Comparison of ENCODE assay signal across 8 cellular contexts in genomic region chr2:167212054-167212648, GRCh38.
DNase-seq lines count a peak whose midpoint lies in the region; FAIRE-seq and TF ChIP-seq lines count a peak whose summit lies in the region.

No MANE protein-coding gene starts in this region.

- intact Hi-C loops in cardiac septum (cut with DNase I) = loop anchor here (5.0 to 10.0 kb wide), 2 partner anchors 85 to 667 kb away; no protein-coding TSS in a partner anchor

- H3K9me3 ChIP-seq in cardiac muscle cell (ENCODE audit: low read depth) (no peaks in the 10 kb centered on the region), skeletal muscle tissue (ENCODE audit: control insufficient read depth in 3 of 3, low read length in 3 of 3) (no peaks in the 10 kb centered on the region)

- DNase-seq in cardiac muscle cell (ENCODE audit: low read depth in 1 of 2, low spot score in 1 of 2) (peak; percentile 66 to 72), cardiac septum (ENCODE audit: low spot score) (no peak), HCEC 1CT (peak; percentile 51), NB4 (ENCODE audit: low read depth) (peak; percentile 53), germinal center (ENCODE audit: low spot score) (peak; percentile 26), GF-D8 (lab: John Stamatoyannopoulos, UW) (no peak)

- H3K27ac ChIP-seq in cardiac muscle cell = no peak overlapping the region
- H3K27ac ChIP-seq in skeletal muscle tissue (ENCODE audit: low read depth, low read length) = peak overlapping the region; percentile 66

- no peak overlapping the region for H3K4me3 ChIP-seq in cardiac muscle cell
- H3K4me3 ChIP-seq in NB4 (ENCODE audit: low read depth, low read length) = no peak overlapping the region
- no peak overlapping the region for H3K4me3 ChIP-seq in skeletal muscle tissue (ENCODE audit: low read length in 3 of 3)

- no peak for TF ChIP-seq POLR2A in NB4 (IDR thresholded peaks at IDR 0.05; ENCODE audit: extremely low read depth, insufficient read length)

- TF ChIP-seq CTCF in cardiac muscle cell (IDR thresholded peaks at IDR 0.05; ENCODE audit: low read depth, low read length) = peak; percentile 72
- peak; percentile 55 for TF ChIP-seq CTCF in NB4 (IDR thresholded peaks at IDR 0.05; ENCODE audit: low read depth, low read length)

- no peaks in the 10 kb centered on the region for H3K4me1 ChIP-seq in cardiac muscle cell (ENCODE audit: low read depth)
- H3K4me1 ChIP-seq in skeletal muscle tissue (ENCODE audit: control insufficient read depth in 3 of 3, insufficient read depth in 3 of 3, low read length in 3 of 3) = peaks cover 0 to 12% (median 10%) of the 10 kb centered on the region in 3 donors

- peak; percentile 60 for FAIRE-seq in TTC549 (lab: Jason Lieb, UNC)

- H3K36me3 ChIP-seq in cardiac muscle cell (no peaks in the 10 kb centered on the region), skeletal muscle tissue (ENCODE audit: control insufficient read depth in 3 of 3, insufficient read depth in 3 of 3, low read length in 3 of 3) (peaks cover 0 to 8% (median 6%) of the 10 kb centered on the region in 3 donors)

- no peaks in the 10 kb centered on the region for H3K27me3 ChIP-seq in cardiac muscle cell
- no peaks in the 10 kb centered on the region for H3K27me3 ChIP-seq in skeletal muscle tissue (ENCODE audit: control insufficient read depth in 3 of 3, insufficient read depth in 3 of 3, low read length in 3 of 3)

- H3K9ac ChIP-seq in skeletal muscle tissue (ENCODE audit: low read depth in 1 of 3, low read length in 3 of 3) = no peak overlapping the region

Comparison
In these comparisons a context has a peak if more than half of its experiments do, and no peak if none do; other contexts are left out.
1. DNase-seq: peak in cardiac muscle cell (2 of 2), HCEC 1CT (single experiment), NB4 (single experiment) and germinal center (single experiment); none in cardiac septum (single experiment) and GF-D8 (single experiment).